In the genomic region with DNA sequence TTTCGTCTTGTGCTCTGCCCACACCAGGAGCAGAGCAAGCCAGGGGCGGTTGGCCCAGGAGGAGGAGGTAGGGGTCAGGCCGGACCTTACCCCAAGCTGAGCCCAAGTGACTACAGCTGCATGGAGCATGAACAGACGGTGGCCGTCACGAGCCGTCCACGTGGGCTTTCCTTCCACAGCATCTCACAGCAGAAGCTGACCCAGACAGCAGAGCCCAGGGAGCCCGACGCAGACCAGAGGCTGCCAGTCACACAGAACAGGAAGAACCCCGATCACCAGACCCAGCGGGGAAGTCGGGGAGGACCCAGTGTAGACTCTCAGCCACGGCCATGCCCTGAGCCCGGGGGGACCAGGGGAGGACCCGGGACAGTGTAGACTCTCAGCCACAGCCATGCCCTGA, we compare ENCODE assay signal across 2 cellular contexts.
TF ChIP-seq lines count a peak whose summit lies in the region.

No MANE protein-coding gene starts in this region.

TF ChIP-seq in HCT116, 20 proteins besides CTCF, POLR2A, EP300 and RAD21:
- TF ChIP-seq SRF (IDR thresholded peaks at IDR 0.05; ENCODE audit: low read depth) (no peak), JUND (IDR thresholded peaks at IDR 0.05) (no peak), EZH2phosphoT487 (IDR thresholded peaks at IDR 0.05; ENCODE audit: borderline replicate concordance) (no peak), SIN3A (IDR thresholded peaks at IDR 0.05; ENCODE audit: low read depth) (no peak), ZNF274 (IDR thresholded peaks at IDR 0.05; ENCODE audit: low read depth, low read length) (no peak), TCF7L2 (IDR thresholded peaks at IDR 0.05; ENCODE audit: borderline replicate concordance, extremely low read depth, insufficient read depth, insufficient read length) (no peak), YY1 (IDR thresholded peaks at IDR 0.05; ENCODE audit: extremely low read depth, insufficient replicate concordance, low read depth, low read length) (no peak), ZFX (IDR thresholded peaks at IDR 0.05) (no peak), ELF1 (IDR thresholded peaks at IDR 0.05; ENCODE audit: borderline replicate concordance, low read depth) (no peak), POLR2AphosphoS5 (IDR thresholded peaks at IDR 0.05; ENCODE audit: low read depth, low read length) (no peak), SP1 (IDR thresholded peaks at IDR 0.05; ENCODE audit: low read depth) (no peak), FOSL1 (IDR thresholded peaks at IDR 0.05; ENCODE audit: low read depth) (no peak)
- TF ChIP-seq, protein P1, sequence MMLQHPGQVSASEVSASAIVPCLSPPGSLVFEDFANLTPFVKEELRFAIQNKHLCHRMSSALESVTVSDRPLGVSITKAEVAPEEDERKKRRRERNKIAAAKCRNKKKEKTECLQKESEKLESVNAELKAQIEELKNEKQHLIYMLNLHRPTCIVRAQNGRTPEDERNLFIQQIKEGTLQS (IDR thresholded peaks at IDR 0.05) = no peak
- TF ChIP-seq, protein P2, sequence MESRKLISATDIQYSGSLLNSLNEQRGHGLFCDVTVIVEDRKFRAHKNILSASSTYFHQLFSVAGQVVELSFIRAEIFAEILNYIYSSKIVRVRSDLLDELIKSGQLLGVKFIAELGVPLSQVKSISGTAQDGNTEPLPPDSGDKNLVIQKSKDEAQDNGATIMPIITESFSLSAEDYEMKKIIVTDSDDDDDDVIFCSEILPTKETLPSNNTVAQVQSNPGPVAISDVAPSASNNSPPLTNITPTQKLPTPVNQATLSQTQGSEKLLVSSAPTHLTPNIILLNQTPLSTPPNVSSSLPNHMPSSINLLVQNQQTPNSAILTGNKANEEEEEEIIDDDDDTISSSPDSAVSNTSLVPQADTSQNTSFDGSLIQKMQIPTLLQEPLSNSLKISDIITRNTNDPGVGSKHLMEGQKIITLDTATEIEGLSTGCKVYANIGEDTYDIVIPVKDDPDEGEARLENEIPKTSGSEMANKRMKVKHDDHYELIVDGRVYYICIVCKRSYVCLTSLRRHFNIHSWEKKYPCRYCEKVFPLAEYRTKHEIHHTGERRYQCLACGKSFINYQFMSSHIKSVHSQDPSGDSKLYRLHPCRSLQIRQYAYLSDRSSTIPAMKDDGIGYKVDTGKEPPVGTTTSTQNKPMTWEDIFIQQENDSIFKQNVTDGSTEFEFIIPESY (IDR thresholded peaks at IDR 0.05; ENCODE audit: extremely low read depth, insufficient replicate concordance, low read length) = no peak
- TF ChIP-seq, protein P3, sequence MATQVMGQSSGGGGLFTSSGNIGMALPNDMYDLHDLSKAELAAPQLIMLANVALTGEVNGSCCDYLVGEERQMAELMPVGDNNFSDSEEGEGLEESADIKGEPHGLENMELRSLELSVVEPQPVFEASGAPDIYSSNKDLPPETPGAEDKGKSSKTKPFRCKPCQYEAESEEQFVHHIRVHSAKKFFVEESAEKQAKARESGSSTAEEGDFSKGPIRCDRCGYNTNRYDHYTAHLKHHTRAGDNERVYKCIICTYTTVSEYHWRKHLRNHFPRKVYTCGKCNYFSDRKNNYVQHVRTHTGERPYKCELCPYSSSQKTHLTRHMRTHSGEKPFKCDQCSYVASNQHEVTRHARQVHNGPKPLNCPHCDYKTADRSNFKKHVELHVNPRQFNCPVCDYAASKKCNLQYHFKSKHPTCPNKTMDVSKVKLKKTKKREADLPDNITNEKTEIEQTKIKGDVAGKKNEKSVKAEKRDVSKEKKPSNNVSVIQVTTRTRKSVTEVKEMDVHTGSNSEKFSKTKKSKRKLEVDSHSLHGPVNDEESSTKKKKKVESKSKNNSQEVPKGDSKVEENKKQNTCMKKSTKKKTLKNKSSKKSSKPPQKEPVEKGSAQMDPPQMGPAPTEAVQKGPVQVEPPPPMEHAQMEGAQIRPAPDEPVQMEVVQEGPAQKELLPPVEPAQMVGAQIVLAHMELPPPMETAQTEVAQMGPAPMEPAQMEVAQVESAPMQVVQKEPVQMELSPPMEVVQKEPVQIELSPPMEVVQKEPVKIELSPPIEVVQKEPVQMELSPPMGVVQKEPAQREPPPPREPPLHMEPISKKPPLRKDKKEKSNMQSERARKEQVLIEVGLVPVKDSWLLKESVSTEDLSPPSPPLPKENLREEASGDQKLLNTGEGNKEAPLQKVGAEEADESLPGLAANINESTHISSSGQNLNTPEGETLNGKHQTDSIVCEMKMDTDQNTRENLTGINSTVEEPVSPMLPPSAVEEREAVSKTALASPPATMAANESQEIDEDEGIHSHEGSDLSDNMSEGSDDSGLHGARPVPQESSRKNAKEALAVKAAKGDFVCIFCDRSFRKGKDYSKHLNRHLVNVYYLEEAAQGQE (IDR thresholded peaks at IDR 0.05; ENCODE audit: low read depth) = no peak

TF ChIP-seq in HepG2, 621 proteins besides CTCF, POLR2A, EP300 and RAD21:
- TF ChIP-seq TAF15 (IDR thresholded peaks at IDR 0.05; ENCODE audit: low read depth, low read length, poor library complexity, severe bottlenecking) (no peak), ZEB1 (IDR thresholded peaks at IDR 0.05; ENCODE audit: insufficient replicate concordance, low read depth) (no peak), KDM5B (CRISPR knock-in tag; IDR thresholded peaks at IDR 0.05; ENCODE audit: borderline replicate concordance) (no peak), NCOA1 (CRISPR knock-in tag; IDR thresholded peaks at IDR 0.05) (no peak), PAF1 (CRISPR knock-in tag; IDR thresholded peaks at IDR 0.05) (no peak), ZNF234 (CRISPR knock-in tag; conservative IDR thresholded peaks at IDR 0.05) (no peak), MIER3 (CRISPR knock-in tag; IDR thresholded peaks at IDR 0.05; ENCODE audit: borderline replicate concordance) (no peak), ZNF780A (CRISPR knock-in tag; IDR thresholded peaks at IDR 0.05) (no peak), RBAK (CRISPR knock-in tag; IDR thresholded peaks at IDR 0.05) (no peak), RFXANK (CRISPR knock-in tag; IDR thresholded peaks at IDR 0.05) (no peak), SIX4 (CRISPR knock-in tag; IDR thresholded peaks at IDR 0.05) (no peak)
- TF ChIP-seq, protein P4, sequence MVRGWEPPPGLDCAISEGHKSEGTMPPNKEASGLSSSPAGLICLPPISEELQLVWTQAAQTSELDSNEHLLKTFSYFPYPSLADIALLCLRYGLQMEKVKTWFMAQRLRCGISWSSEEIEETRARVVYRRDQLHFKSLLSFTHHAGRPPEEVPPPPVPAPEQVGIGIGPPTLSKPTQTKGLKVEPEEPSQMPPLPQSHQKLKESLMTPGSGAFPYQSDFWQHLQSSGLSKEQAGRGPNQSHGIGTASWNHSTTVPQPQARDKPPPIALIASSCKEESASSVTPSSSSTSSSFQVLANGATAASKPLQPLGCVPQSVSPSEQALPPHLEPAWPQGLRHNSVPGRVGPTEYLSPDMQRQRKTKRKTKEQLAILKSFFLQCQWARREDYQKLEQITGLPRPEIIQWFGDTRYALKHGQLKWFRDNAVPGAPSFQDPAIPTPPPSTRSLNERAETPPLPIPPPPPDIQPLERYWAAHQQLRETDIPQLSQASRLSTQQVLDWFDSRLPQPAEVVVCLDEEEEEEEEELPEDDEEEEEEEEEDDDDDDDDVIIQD (CRISPR knock-in tag; IDR thresholded peaks at IDR 0.05; ENCODE audit: low read depth) = no peak
